ENCODE assay signal across 2 cellular contexts in genomic region chr12:57185906-57186508, GRCh38.
TF ChIP-seq lines count a peak whose summit lies in the region.

No MANE protein-coding gene starts in this region.

TF ChIP-seq in HEK293, 187 proteins besides CTCF, POLR2A, EP300 and RAD21:
- TF ChIP-seq ZNF449 (tag by site-specific recombination; IDR thresholded peaks at IDR 0.05) = peak; percentile 51; the same call in 1 of the 2 replicates
- TF ChIP-seq GLI2 (tag by site-specific recombination; IDR thresholded peaks at IDR 0.05; ENCODE audit: borderline replicate concordance, low read depth) = no peak
- no peak for TF ChIP-seq IKZF3 (tag by site-specific recombination; IDR thresholded peaks at IDR 0.05)
- no peak for TF ChIP-seq OSR2 (tag by site-specific recombination; IDR thresholded peaks at IDR 0.05)
- no peak for TF ChIP-seq ZNF621 (tag by site-specific recombination; IDR thresholded peaks at IDR 0.05)
- TF ChIP-seq ZNF280C (tag by site-specific recombination; IDR thresholded peaks at IDR 0.05) = no peak
- no peak for TF ChIP-seq ZXDB (tag by site-specific recombination; IDR thresholded peaks at IDR 0.05)
- TF ChIP-seq ZBTB10 (tag by site-specific recombination; IDR thresholded peaks at IDR 0.05) = no peak
TF ChIP-seq in HEK293: peak in this region for 1.

TF ChIP-seq in K562, 482 proteins besides CTCF, POLR2A, EP300 and RAD21:
- TF ChIP-seq DDX20 (tag; IDR thresholded peaks at IDR 0.05; ENCODE audit: low read depth) (no peak), EGR1 (conservative IDR thresholded peaks at IDR 0.05) (0 out of 2 replicates have a peak, but pooled peaks have one; percentile 41)
